Comparison of ENCODE assay signal across 8 cellular contexts in genomic region chr12:47818007-47818376, GRCh38. TPM values are rescaled to one million over a fixed set of nuclear protein-coding genes. Genes with fewer than 3 reads are reported as not detected.
DNase-seq lines count a peak whose midpoint lies in the region; ATAC-seq and TF ChIP-seq lines count a peak whose summit lies in the region.

No MANE protein-coding gene starts in this region.

- TF ChIP-seq CTCF in Panc1 (IDR thresholded peaks at IDR 0.05) (no peak), neutrophil (IDR thresholded peaks at IDR 0.05) (no peak), GM13977 (IDR thresholded peaks at IDR 0.05; ENCODE audit: extremely low read depth, insufficient read depth, missing control alignments) (no peak)

- H3K4me1 ChIP-seq in BLaER1 (peaks cover 84% of the 10 kb centered on the region), Panc1 (ENCODE audit: control insufficient read depth, insufficient read depth, low read length) (peaks cover 70% of the 10 kb centered on the region), neutrophil (ENCODE audit: control insufficient read depth in 1 of 2, insufficient read depth in 1 of 2, low read depth in 1 of 2, low read length in 1 of 2) (peaks cover 77 to 84% of the 10 kb centered on the region in 2 experiments)

- H3K27me3 ChIP-seq in BLaER1 (no peaks in the 10 kb centered on the region), Panc1 (ENCODE audit: control insufficient read depth, insufficient read depth, low read length) (no peaks in the 10 kb centered on the region), neutrophil (no peaks in the 10 kb centered on the region)

- POLR2A ChIA-PET in Panc1 (lab: Charles Lee), result no interaction called here

- BruUV-seq in Panc1 (replicated peaks; lab: Mats Ljungman, UMichigan), result no TSS peak

- H3K4me3 ChIP-seq in BLaER1 (peak overlapping the region; percentile 92), Panc1 (ENCODE audit: low read depth in 2 of 2, low read length in 2 of 2) (peak overlapping the region; percentile 63 to 81), neutrophil (ENCODE audit: low read depth in 1 of 2, low read length in 1 of 2) (peak overlapping the region; percentile 80 to 91)

- in situ Hi-C loops in Panc1 (cut with HindIII; ENCODE audit: low pct_unique_long_range_greater_than_20kb, low sequenced_read_pairs) (no loop called here), GM13977 (cut with MboI; ENCODE audit: low pct_unique_long_range_greater_than_20kb, low sequenced_read_pairs, unreplicated experiment) (no loop called here)

- peak overlapping the region; percentile 98 for H3K27ac ChIP-seq in BLaER1
- H3K27ac ChIP-seq in Panc1 (ENCODE audit: low read length), result peak overlapping the region; percentile 86
- peak overlapping the region; percentile 91 for H3K27ac ChIP-seq in epithelial cell of prostate
- peak overlapping the region; percentile 95 for H3K27ac ChIP-seq in neutrophil

- no peak for DNase-seq in Panc1 (ENCODE audit: low read depth, low spot score)
- DNase-seq in epithelial cell of prostate (ENCODE audit: low read depth, low spot score), result no peak
- no peak for DNase-seq in GM13977 (ENCODE audit: low spot score)
- no peak for DNase-seq in amniotic stem cell (lab: John Stamatoyannopoulos, UW)

- intact Hi-C loops in Panc1 (cut with micrococcal nuclease; ENCODE audit: unreplicated experiment), result no loop called here

- peak overlapping the region; percentile 96 for H3K9ac ChIP-seq in BLaER1

- CTCF ChIA-PET in Panc1 (lab: Charles Lee), result interaction anchor here (1.4 kb wide), 2 partner anchors 18 to 22 kb away, joined by 4 read pairs; no protein-coding TSS in a partner anchor

- H4K20me1 ChIP-seq in BLaER1, result peaks cover 24% of the 10 kb centered on the region

- H3K9me3 ChIP-seq in BLaER1 (no peaks in the 10 kb centered on the region), Panc1 (ENCODE audit: control insufficient read depth, insufficient read depth, low read depth, low read length) (no peaks in the 10 kb centered on the region), neutrophil (no peaks in the 10 kb centered on the region)

- no peak for ATAC-seq in Panc1
- ATAC-seq in GM18868 (IDR thresholded peaks at IDR 0.05; ENCODE audit: unreplicated experiment), result no peak
- ATAC-seq in HG02588 (IDR thresholded peaks at IDR 0.05; ENCODE audit: unreplicated experiment), result no peak

- H3K4me2 ChIP-seq in BLaER1, result peak overlapping the region; percentile 97

- H3K36me3 ChIP-seq in BLaER1 (peaks cover 11% of the 10 kb centered on the region; the same call in 1 of the 2 replicates), Panc1 (ENCODE audit: control insufficient read depth, insufficient read depth, low read length) (no peaks in the 10 kb centered on the region), neutrophil (no peaks in the 10 kb centered on the region)

RNA-seq across cellular contexts. Expression of gene HDAC7, which starts 1.7 kb away (rescaled TPM):
- total RNA-seq in Panc1 (2021; ENCODE audit: unreplicated experiment), result 84.2 TPM
- polyA plus RNA-seq in Panc1 (2012; ENCODE audit: insufficient read length), result 63.0 TPM

RNA-seq across cellular contexts. Expression of gene SLC48A1, which starts 45.0 kb away (rescaled TPM):
- 32.0 TPM for total RNA-seq in Panc1 (2021; ENCODE audit: unreplicated experiment)
- polyA plus RNA-seq in Panc1 (2012; ENCODE audit: insufficient read length), result 27.4 TPM

RNA-seq across cellular contexts. Expression of gene RAPGEF3, which starts 59.3 kb away (rescaled TPM):
- 5.8 TPM for total RNA-seq in Panc1 (2021; ENCODE audit: unreplicated experiment)
- polyA plus RNA-seq in Panc1 (2012; ENCODE audit: insufficient read length), result 2.5 TPM
